Comparison of ENCODE assay signal across 10 cellular contexts in genomic region chr19:1189419-1189818, GRCh38. TPM values are rescaled to one million over a fixed set of nuclear protein-coding genes. Genes with fewer than 3 reads are reported as not detected.
DNase-seq lines count a peak whose midpoint lies in the region; ATAC-seq and TF ChIP-seq lines count a peak whose summit lies in the region.
"Had no signal": no experiment of that assay in that cellular context is flagged by ENCODE, and none has a peak within 500 bp of the region (broad histone marks: within the 10 kb centered on the region; RNA-seq: fewer than 3 reads in every experiment).

No MANE protein-coding gene starts in this region.

- H3K9me3 Mint-ChIP-seq in activated CD4-positive, alpha-beta T cell treated with anti-CD3 and anti-CD28 coated beads, Interleukin-2, amount 10 ng/mL, durations not matched to agents 7 days and 5 days: no peaks in the 10 kb centered on the region

- no peaks in the 10 kb centered on the region for H3K36me3 Mint-ChIP-seq in activated CD4-positive, alpha-beta T cell treated with anti-CD3 and anti-CD28 coated beads, Interleukin-2, amount 10 ng/mL, durations not matched to agents 7 days and 5 days (ENCODE audit: low read depth)

- no peak overlapping the region for H3K4me3 ChIP-seq in choroid plexus epithelial cell (ENCODE audit: low read depth, low read length)
- H3K4me3 ChIP-seq: colonic mucosa, thoracic aorta had no signal

- no peak overlapping the region for H3K4me3 Mint-ChIP-seq in activated CD4-positive, alpha-beta T cell treated with anti-CD3 and anti-CD28 coated beads, Interleukin-2, amount 10 ng/mL, durations not matched to agents 7 days and 5 days

- no peak for ATAC-seq in Right ventricle myocardium inferior

- DNase-seq in HK-2 (ENCODE audit: unreplicated experiment): peak; percentile 80
- DNase-seq in activated CD4-positive, alpha-beta T cell treated with anti-CD3 and anti-CD28 coated beads, Interleukin-2, amount 10 ng/mL, durations not matched to agents 7 days and 5 days: peak; percentile 57
- peak; percentile 48 for DNase-seq in choroid plexus epithelial cell (ENCODE audit: low read depth)
- DNase-seq in stimulated activated CD4-positive, alpha-beta T cell treated with anti-CD3 and anti-CD28 coated beads, Interleukin-15, amount 100 ng/mL, for 48 hours (ENCODE audit: low read depth in 2 of 2): peak; percentile 59 to 66
- DNase-seq in dedifferentiated amniotic fluid mesenchymal stem cell (ENCODE audit: extremely low spot score): no peak
- DNase-seq in NOMO-1 treated with dmso at 0.1 percent for 144 hours (lab: John Stamatoyannopoulos, UW; ENCODE audit: unreplicated experiment): no peak
- DNase-seq in SHP77 treated with DMSO at 0.1 percent for 48 hours (lab: John Stamatoyannopoulos, UW): no peak
- no peak for DNase-seq in Right ventricle myocardium inferior (ENCODE audit: missing footprints)
- DNase-seq: colonic mucosa had no signal

- POLR2A ChIA-PET in activated CD4-positive, alpha-beta T cell treated with anti-CD3 and anti-CD28 coated beads, Interleukin-2, amount 10 ng/mL, durations not matched to agents 7 days and 5 days (lab: Charles Lee): no interaction called here

- H3K27me3 Mint-ChIP-seq in activated CD4-positive, alpha-beta T cell treated with anti-CD3 and anti-CD28 coated beads, Interleukin-2, amount 10 ng/mL, durations not matched to agents 7 days and 5 days: no peaks in the 10 kb centered on the region

- intact Hi-C loops in Right ventricle myocardium inferior (cut with DNase I): no loop called here

- CTCF ChIA-PET in activated CD4-positive, alpha-beta T cell treated with anti-CD3 and anti-CD28 coated beads, Interleukin-2, amount 10 ng/mL, durations not matched to agents 7 days and 5 days (lab: Charles Lee): no interaction called here

- H3K4me1 Mint-ChIP-seq in activated CD4-positive, alpha-beta T cell treated with anti-CD3 and anti-CD28 coated beads, Interleukin-2, amount 10 ng/mL, durations not matched to agents 7 days and 5 days: peaks cover 34% of the 10 kb centered on the region

- TF ChIP-seq CTCF in choroid plexus epithelial cell (conservative IDR thresholded peaks at IDR 0.05; ENCODE audit: low read depth, low read length): no peak

- H3K27ac Mint-ChIP-seq in activated CD4-positive, alpha-beta T cell treated with anti-CD3 and anti-CD28 coated beads, Interleukin-2, amount 10 ng/mL, durations not matched to agents 7 days and 5 days: peak overlapping the region; percentile 71

RNA-seq across cellular contexts. Expression of gene SBNO2, which starts 15.4 kb away (rescaled TPM):
- total RNA-seq in activated CD4-positive, alpha-beta T cell treated with anti-CD3 and anti-CD28 coated beads, Interleukin-2, amount 10 ng/mL, durations not matched to agents 7 days and 5 days: 10 to 100 TPM; 84.7 to 91.7 TPM
- 14.7 TPM for total RNA-seq in Right ventricle myocardium inferior

RNA-seq across cellular contexts. Expression of gene STK11, which starts 16.2 kb away (rescaled TPM):
- total RNA-seq in activated CD4-positive, alpha-beta T cell treated with anti-CD3 and anti-CD28 coated beads, Interleukin-2, amount 10 ng/mL, durations not matched to agents 7 days and 5 days: 10 to 100 TPM; 71.7 to 82.0 TPM
- total RNA-seq in Right ventricle myocardium inferior: 49.9 TPM

RNA-seq across cellular contexts. Expression of gene CBARP, which starts 48.4 kb away (rescaled TPM):
- total RNA-seq in activated CD4-positive, alpha-beta T cell treated with anti-CD3 and anti-CD28 coated beads, Interleukin-2, amount 10 ng/mL, durations not matched to agents 7 days and 5 days: not detected
- 1.2 TPM for total RNA-seq in Right ventricle myocardium inferior

RNA-seq across cellular contexts. Expression of gene ATP5F1D, which starts 52.1 kb away (rescaled TPM):
- total RNA-seq in activated CD4-positive, alpha-beta T cell treated with anti-CD3 and anti-CD28 coated beads, Interleukin-2, amount 10 ng/mL, durations not matched to agents 7 days and 5 days: 100 to 1,000 TPM; 151 to 166 TPM
- 656 TPM for total RNA-seq in Right ventricle myocardium inferior

RNA-seq across cellular contexts. Expression of gene MIDN, which starts 59.0 kb away (rescaled TPM):
- total RNA-seq in activated CD4-positive, alpha-beta T cell treated with anti-CD3 and anti-CD28 coated beads, Interleukin-2, amount 10 ng/mL, durations not matched to agents 7 days and 5 days: 10 to 100 TPM; 58.0 to 65.7 TPM
- total RNA-seq in Right ventricle myocardium inferior: 62.8 TPM

Comparison
In these comparisons a context has a peak if more than half of its experiments do, and no peak if none do; other contexts are left out.
1. DNase-seq: peak in HK-2 (single experiment), activated CD4-positive, alpha-beta T cell treated with anti-CD3 and anti-CD28 coated beads, Interleukin-2, amount 10 ng/mL, durations not matched to agents 7 days and 5 days (single experiment), choroid plexus epithelial cell (single experiment) and stimulated activated CD4-positive, alpha-beta T cell treated with anti-CD3 and anti-CD28 coated beads, Interleukin-15, amount 100 ng/mL, for 48 hours (2 of 2); none in dedifferentiated amniotic fluid mesenchymal stem cell (single experiment), NOMO-1 treated with dmso at 0.1 percent for 144 hours (single experiment), SHP77 treated with DMSO at 0.1 percent for 48 hours (single experiment) and Right ventricle myocardium inferior (single experiment).